Comparison of ENCODE assay signal across 25 cellular contexts in the genomic region with DNA sequence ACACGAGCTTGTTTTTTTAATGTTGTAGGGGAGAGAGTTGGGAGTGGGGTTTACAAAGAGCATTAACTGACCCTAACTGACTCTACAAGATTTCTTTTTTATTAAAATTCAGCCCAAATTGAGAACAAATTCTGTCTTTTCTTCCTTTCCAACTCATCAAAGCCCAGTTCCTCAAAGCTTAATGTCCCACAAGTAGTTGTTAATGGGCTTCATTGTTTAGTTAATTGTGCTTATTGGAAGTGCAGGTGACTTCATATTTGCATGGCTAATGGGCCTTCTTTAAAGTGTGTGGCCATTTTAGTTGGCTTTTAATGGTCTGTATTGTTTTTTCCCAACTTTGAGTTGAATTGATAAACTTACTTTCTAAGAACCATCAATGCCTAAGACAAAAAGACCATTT. TPM values are rescaled to one million over a fixed set of nuclear protein-coding genes. Genes with fewer than 3 reads are reported as not detected.
"Had no signal": no experiment of that assay in that cellular context is flagged by ENCODE, and none has a peak within 500 bp of the region (broad histone marks: within the 10 kb centered on the region; RNA-seq: fewer than 3 reads in every experiment).

No MANE protein-coding gene starts in this region.

- ATAC-seq: activated T-helper 17 cell treated with anti-CD3 and anti-CD28 coated beads, Interleukin-2, amount 50 U/mL, for 72 hours; PC-3; T-helper 17 cell had no signal

- H3K36me3 Mint-ChIP-seq: activated naive CD8-positive, alpha-beta T cell had no signal

- H3K4me1 Mint-ChIP-seq: activated B cell treated with CpG ODN at 0.5 μM for 24 hours; activated CD4-positive, alpha-beta memory T cell treated with anti-CD3 and anti-CD28 coated beads, Interleukin-2, amount 10 ng/mL, durations not matched to agents 7 days and 5 days; activated CD4-positive, alpha-beta T cell treated with anti-CD3 and anti-CD28 coated beads, Interleukin-2, amount 10 ng/mL, durations not matched to agents 7 days and 5 days; activated T-helper 17 cell treated with anti-CD3 and anti-CD28 coated beads, Interleukin-2, amount 50 U/mL, for 72 hours; central memory CD8-positive, alpha-beta T cell; T-helper 17 cell had no signal

- H3K27ac Mint-ChIP-seq: activated B cell treated with CpG ODN at 0.5 μM for 24 hours; activated CD4-positive, alpha-beta memory T cell treated with anti-CD3 and anti-CD28 coated beads, Interleukin-2, amount 10 ng/mL, durations not matched to agents 7 days and 5 days; activated CD4-positive, alpha-beta T cell treated with anti-CD3 and anti-CD28 coated beads, Interleukin-2, amount 10 ng/mL, durations not matched to agents 7 days and 5 days; activated naive CD4-positive, alpha-beta T cell treated with anti-CD3 and anti-CD28 coated beads for 36 hours; activated naive CD8-positive, alpha-beta T cell; activated T-helper 17 cell treated with anti-CD3 and anti-CD28 coated beads, Interleukin-2, amount 50 U/mL, for 72 hours; brain; T-helper 17 cell had no signal

- H3K4me3 Mint-ChIP-seq: activated B cell treated with CpG ODN at 0.5 μM for 24 hours; activated CD4-positive, alpha-beta memory T cell treated with anti-CD3 and anti-CD28 coated beads, Interleukin-2, amount 10 ng/mL, durations not matched to agents 7 days and 5 days; activated CD4-positive, alpha-beta T cell treated with anti-CD3 and anti-CD28 coated beads, Interleukin-2, amount 10 ng/mL, durations not matched to agents 7 days and 5 days; activated naive CD4-positive, alpha-beta T cell treated with anti-CD3 and anti-CD28 coated beads for 36 hours; activated naive CD8-positive, alpha-beta T cell; activated T-helper 17 cell treated with anti-CD3 and anti-CD28 coated beads, Interleukin-2, amount 50 U/mL, for 72 hours; brain; central memory CD8-positive, alpha-beta T cell; T-helper 17 cell had no signal

- H3K27me3 Mint-ChIP-seq: activated B cell treated with CpG ODN at 0.5 μM for 24 hours; activated CD4-positive, alpha-beta memory T cell treated with anti-CD3 and anti-CD28 coated beads, Interleukin-2, amount 10 ng/mL, durations not matched to agents 7 days and 5 days; activated CD4-positive, alpha-beta T cell treated with anti-CD3 and anti-CD28 coated beads, Interleukin-2, amount 10 ng/mL, durations not matched to agents 7 days and 5 days; activated T-helper 17 cell treated with anti-CD3 and anti-CD28 coated beads, Interleukin-2, amount 50 U/mL, for 72 hours; central memory CD8-positive, alpha-beta T cell; T-helper 17 cell had no signal

- DNase-seq: activated B cell treated with CpG ODN at 0.5 μM for 24 hours; activated CD4-positive, alpha-beta memory T cell treated with anti-CD3 and anti-CD28 coated beads, Interleukin-2, amount 10 ng/mL, durations not matched to agents 7 days and 5 days; activated CD4-positive, alpha-beta T cell treated with anti-CD3 and anti-CD28 coated beads for 1 hour; activated CD4-positive, alpha-beta T cell treated with anti-CD3 and anti-CD28 coated beads, Interleukin-2, amount 10 ng/mL, durations not matched to agents 7 days and 5 days; activated gamma-delta T cell; activated naive CD4-positive, alpha-beta T cell treated with anti-CD3 and anti-CD28 coated beads for 36 hours; activated T-cell treated with anti-CD3 and anti-CD28 coated beads for 4 hours; activated T-cell treated with anti-CD3 and anti-CD28 coated beads, Interleukin-2, amount 50 U/mL, for 48 hours; amygdala; KG1; NCI-H1092; NCI-H1417 treated with DMSO at 0.1 percent for 48 hours; NCI-H1694 treated with DMSO at 0.1 percent for 48 hours; NCI-H2029 treated with DMSO at 0.1 percent for 48 hours; NCI-H345; NCI-H510A treated with DMSO at 0.1 percent for 48 hours; PC-3; SHP77 treated with DMSO at 0.1 percent for 48 hours; T-helper 17 cell; T-helper 9 cell had no signal

- H3K9me3 Mint-ChIP-seq: activated B cell treated with CpG ODN at 0.5 μM for 24 hours; activated CD4-positive, alpha-beta memory T cell treated with anti-CD3 and anti-CD28 coated beads, Interleukin-2, amount 10 ng/mL, durations not matched to agents 7 days and 5 days; activated CD4-positive, alpha-beta T cell treated with anti-CD3 and anti-CD28 coated beads, Interleukin-2, amount 10 ng/mL, durations not matched to agents 7 days and 5 days; activated T-helper 17 cell treated with anti-CD3 and anti-CD28 coated beads, Interleukin-2, amount 50 U/mL, for 72 hours; brain had no signal

RNA-seq across cellular contexts. Expression of gene MPPED2, which starts 39.8 kb away (rescaled TPM):
- total RNA-seq: activated CD4-positive, alpha-beta memory T cell treated with anti-CD3 and anti-CD28 coated beads, Interleukin-2, amount 10 ng/mL, durations not matched to agents 7 days and 5 days; activated CD8-positive, alpha-beta memory T cell treated with anti-CD3 and anti-CD28 coated beads for 36 hours; activated naive CD4-positive, alpha-beta T cell treated with anti-CD3 and anti-CD28 coated beads for 36 hours; activated T-helper 17 cell treated with anti-CD3 and anti-CD28 coated beads, Interleukin-2, amount 50 U/mL, for 72 hours; PC-3 had no signal
